Comparison of ENCODE assay signal across 5 cellular contexts in the genomic region with DNA sequence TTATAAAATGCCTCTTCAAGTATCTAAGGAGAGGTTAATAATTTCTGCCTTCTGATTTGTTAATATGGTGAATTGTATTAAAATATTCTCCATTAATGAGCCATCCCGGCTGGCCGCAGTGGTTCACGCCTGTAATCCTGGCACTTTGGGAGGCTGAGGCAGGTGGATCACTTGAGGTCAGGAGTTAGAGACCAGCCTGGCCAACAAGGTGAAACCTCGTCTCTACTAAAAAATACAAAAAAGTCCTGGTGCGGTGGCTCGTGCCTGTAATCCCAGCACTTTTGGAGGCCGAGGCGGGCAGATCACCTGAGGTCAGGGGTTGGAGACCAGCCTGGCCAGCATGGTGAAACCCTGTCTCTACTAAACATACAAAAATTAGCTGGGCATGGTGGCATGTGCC. TPM values are rescaled to one million over a fixed set of nuclear protein-coding genes. Genes with fewer than 3 reads are reported as not detected.
"Had no signal": no experiment of that assay in that cellular context is flagged by ENCODE, and none has a peak within 500 bp of the region (broad histone marks: within the 10 kb centered on the region; RNA-seq: fewer than 3 reads in every experiment).

No MANE protein-coding gene starts in this region.

RNA-seq across cellular contexts. Expression of a gene that starts 44.0 kb away (rescaled TPM):
- total RNA-seq: LHCN-M2, NCI-H460, PC-9, SK-MEL-5 had no signal

RNA-seq across cellular contexts. Expression of a gene that starts 59.3 kb away (rescaled TPM):
- total RNA-seq: RPMI7951 had no signal
